25 cellular contexts compared by ENCODE assay signal in genomic region chr1:10071640-10072039, GRCh38.
"Had no signal": no experiment of that assay in that cellular context is flagged by ENCODE, and none has a peak within 500 bp of the region (broad histone marks: within the 10 kb centered on the region; RNA-seq: fewer than 3 reads in every experiment).

No MANE protein-coding gene starts in this region.

- H3K4me3 Mint-ChIP-seq: activated naive CD8-positive, alpha-beta T cell; memory B cell; nephron; stimulated activated effector memory CD8-positive, alpha-beta T cell treated with anti-CD3 and anti-CD28 coated beads, Interleukin-12 subunit alpha, Interleukin-12 subunit beta, amount 100 ng/mL, for 72 hours; stimulated activated naive CD8-positive, alpha-beta T cell treated with anti-CD3 and anti-CD28 coated beads, Interleukin-15, amount 100 ng/mL, for 72 hours had no signal

- ATAC-seq: pancreas; right cardiac atrium; stimulated activated effector memory CD8-positive, alpha-beta T cell treated with anti-CD3 and anti-CD28 coated beads, Interleukin-12 subunit alpha, Interleukin-12 subunit beta, amount 100 ng/mL, for 72 hours; stimulated activated naive CD8-positive, alpha-beta T cell treated with anti-CD3 and anti-CD28 coated beads, Interleukin-15, amount 100 ng/mL, for 72 hours had no signal

- H3K27ac Mint-ChIP-seq: activated naive CD8-positive, alpha-beta T cell; memory B cell; nephron; stimulated activated effector memory CD8-positive, alpha-beta T cell treated with anti-CD3 and anti-CD28 coated beads, Interleukin-12 subunit alpha, Interleukin-12 subunit beta, amount 100 ng/mL, for 72 hours; stimulated activated naive CD8-positive, alpha-beta T cell treated with anti-CD3 and anti-CD28 coated beads, Interleukin-15, amount 100 ng/mL, for 72 hours had no signal

- H3K27me3 ChIP-seq: adrenal gland, ascending aorta, breast epithelium, hepatocyte, pancreas, testis, upper lobe of left lung had no signal

- H3K27ac ChIP-seq: adrenal gland, breast epithelium, hepatocyte, pancreas, testis, upper lobe of left lung, VCaP had no signal

- H3K36me3 ChIP-seq: adrenal gland, breast epithelium, pancreas had no signal

- H3K4me3 ChIP-seq: adrenal gland, ascending aorta, breast epithelium, hepatocyte, pancreas, testis, upper lobe of left lung had no signal

- H3K27me3 Mint-ChIP-seq: activated naive CD8-positive, alpha-beta T cell; memory B cell; stimulated activated naive CD8-positive, alpha-beta T cell treated with anti-CD3 and anti-CD28 coated beads, Interleukin-15, amount 100 ng/mL, for 72 hours had no signal

- H3K9me3 Mint-ChIP-seq: memory B cell; nephron; stimulated activated effector memory CD8-positive, alpha-beta T cell treated with anti-CD3 and anti-CD28 coated beads, Interleukin-12 subunit alpha, Interleukin-12 subunit beta, amount 100 ng/mL, for 72 hours; stimulated activated naive CD8-positive, alpha-beta T cell treated with anti-CD3 and anti-CD28 coated beads, Interleukin-15, amount 100 ng/mL, for 72 hours had no signal

- H3K4me1 ChIP-seq: breast epithelium had no signal

- H3K9me3 ChIP-seq: adrenal gland, ascending aorta, breast epithelium, pancreas, SK-N-SH, testis, upper lobe of left lung had no signal

- DNase-seq: activated CD4-positive, alpha-beta T cell treated with anti-CD3 and anti-CD28 coated beads, Interleukin-2, amount 50 U/mL, for 1 hour; activated CD4-positive, CD25-positive, alpha-beta regulatory T cell treated with anti-CD3 and anti-CD28 coated beads, Interleukin-2, amount 50 U/mL, for 72 hours; activated gamma-delta T cell treated with Interleukin-2 at 50 U/mL for 16 hours; activated T-cell treated with anti-CD3 and anti-CD28 coated beads, Interleukin-2, amount 50 U/mL, for 1 hour; adrenal gland; cerebellar nuclear complex; cortex of kidney; erythroblast; foreskin melanocyte; glutamatergic neuron; pancreas; right cardiac atrium; SK-N-SH; stimulated activated CD4-positive, alpha-beta T cell treated with anti-CD3 and anti-CD28 coated beads, Interleukin-2, amount 100 ng/mL, for 24 hours; stimulated activated naive CD8-positive, alpha-beta T cell treated with anti-CD3 and anti-CD28 coated beads, Interleukin-15, amount 100 ng/mL, for 72 hours; testis; upper lobe of left lung had no signal
